6 cellular contexts compared by ENCODE assay signal in the genomic region with DNA sequence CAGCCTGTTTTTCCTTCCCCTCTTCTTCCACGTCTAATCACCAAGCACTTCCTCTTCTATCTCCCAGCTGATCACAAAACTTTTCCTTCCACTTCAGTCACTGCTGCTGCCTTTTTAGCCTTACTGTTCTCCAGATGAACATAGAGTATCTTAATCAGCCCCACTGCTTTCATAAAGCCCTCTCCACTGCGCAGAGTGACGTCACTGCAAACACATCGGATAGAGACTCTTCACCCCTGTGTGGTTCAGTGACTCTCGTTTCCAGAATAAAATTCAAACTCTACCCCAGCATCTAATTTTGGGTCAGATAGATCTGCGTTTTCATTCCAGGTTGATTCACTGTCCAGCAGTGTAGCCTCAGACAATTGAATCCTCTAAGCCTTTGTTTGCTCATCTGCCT. TPM values are rescaled to one million over a fixed set of nuclear protein-coding genes. Genes with fewer than 3 reads are reported as not detected.
"Had no signal": no experiment of that assay in that cellular context is flagged by ENCODE, and none has a peak within 500 bp of the region (broad histone marks: within the 10 kb centered on the region; RNA-seq: fewer than 3 reads in every experiment).

No MANE protein-coding gene starts in this region.

RNA-seq across cellular contexts. Expression of gene RFPL1, which starts 36.8 kb away (rescaled TPM):
- total RNA-seq: HT-29, IMR-90, M059J, Right ventricle myocardium superior, SK-MEL-5 had no signal
- polyA plus RNA-seq: IMR-90, SK-N-SH had no signal
